In genomic region chr2:237759176-237759575, GRCh38 we compare ENCODE assay signal across 21 cellular contexts.
"Had no signal": no experiment of that assay in that cellular context is flagged by ENCODE, and none has a peak within 500 bp of the region (broad histone marks: within the 10 kb centered on the region; RNA-seq: fewer than 3 reads in every experiment).

No MANE protein-coding gene starts in this region.

- ATAC-seq: activated CD4-positive, CD25-positive, alpha-beta regulatory T cell treated with anti-CD3 and anti-CD28 coated beads, Interleukin-2, amount 50 U/mL, for 24 hours; activated naive CD8-positive, alpha-beta T cell treated with anti-CD3 and anti-CD28 coated beads, Interleukin-2, amount 50 U/mL, for 24 hours; activated T-cell treated with anti-CD3 and anti-CD28 coated beads, Interleukin-2, amount 50 U/mL, for 4 hours; foreskin keratinocyte; left lung; sciatic nerve; stimulated activated memory B cell treated with anti-CD40 and anti-IgM and Interleukin-4, amounts not matched to agents 10 μg/mL and 1 μg/mL and 100 μg/mL, for 72 hours; upper lobe of right lung had no signal

- H3K4me3 Mint-ChIP-seq: activated CD4-positive, alpha-beta T cell treated with anti-CD3 and anti-CD28 coated beads, Interleukin-2, amount 10 ng/mL, durations not matched to agents 7 days and 5 days; activated naive CD4-positive, alpha-beta T cell treated with anti-CD3 and anti-CD28 coated beads, Interleukin-2, amount 10 ng/mL, durations not matched to agents 7 days and 5 days; activated naive CD8-positive, alpha-beta T cell treated with anti-CD3 and anti-CD28 coated beads, Interleukin-2, amount 50 U/mL, for 24 hours; activated T-cell treated with anti-CD3 and anti-CD28 coated beads, Interleukin-2, amount 50 U/mL, for 4 hours; naive B cell; neural progenitor cell; stimulated activated memory B cell treated with anti-CD40 and anti-IgM and Interleukin-4, amounts not matched to agents 10 μg/mL and 1 μg/mL and 100 μg/mL, for 72 hours had no signal

- H3K4me3 ChIP-seq: left lung, lung, neural progenitor cell, smooth muscle cell, upper lobe of right lung had no signal

- H3K27me3 Mint-ChIP-seq: activated CD4-positive, alpha-beta T cell treated with anti-CD3 and anti-CD28 coated beads, Interleukin-2, amount 10 ng/mL, durations not matched to agents 7 days and 5 days; activated naive CD4-positive, alpha-beta T cell treated with anti-CD3 and anti-CD28 coated beads, Interleukin-2, amount 10 ng/mL, durations not matched to agents 7 days and 5 days; activated naive CD8-positive, alpha-beta T cell treated with anti-CD3 and anti-CD28 coated beads, Interleukin-2, amount 50 U/mL, for 24 hours; naive B cell; stimulated activated memory B cell treated with anti-CD40 and anti-IgM and Interleukin-4, amounts not matched to agents 10 μg/mL and 1 μg/mL and 100 μg/mL, for 72 hours had no signal

- H3K9me3 Mint-ChIP-seq: activated CD4-positive, alpha-beta T cell treated with anti-CD3 and anti-CD28 coated beads, Interleukin-2, amount 10 ng/mL, durations not matched to agents 7 days and 5 days; activated naive CD4-positive, alpha-beta T cell treated with anti-CD3 and anti-CD28 coated beads, Interleukin-2, amount 10 ng/mL, durations not matched to agents 7 days and 5 days; activated naive CD8-positive, alpha-beta T cell treated with anti-CD3 and anti-CD28 coated beads, Interleukin-2, amount 50 U/mL, for 24 hours; activated T-cell treated with anti-CD3 and anti-CD28 coated beads, Interleukin-2, amount 50 U/mL, for 4 hours; naive B cell; neural progenitor cell; stimulated activated memory B cell treated with anti-CD40 and anti-IgM and Interleukin-4, amounts not matched to agents 10 μg/mL and 1 μg/mL and 100 μg/mL, for 72 hours had no signal

- H3K27ac ChIP-seq: foreskin keratinocyte, left lung, neural progenitor cell, upper lobe of right lung had no signal

- H3K4me1 Mint-ChIP-seq: activated CD4-positive, alpha-beta T cell treated with anti-CD3 and anti-CD28 coated beads, Interleukin-2, amount 10 ng/mL, durations not matched to agents 7 days and 5 days; activated naive CD4-positive, alpha-beta T cell treated with anti-CD3 and anti-CD28 coated beads, Interleukin-2, amount 10 ng/mL, durations not matched to agents 7 days and 5 days; neural progenitor cell; stimulated activated memory B cell treated with anti-CD40 and anti-IgM and Interleukin-4, amounts not matched to agents 10 μg/mL and 1 μg/mL and 100 μg/mL, for 72 hours had no signal

- DNase-seq: activated CD4-positive, alpha-beta T cell treated with anti-CD3 and anti-CD28 coated beads, Interleukin-2, amount 10 ng/mL, durations not matched to agents 7 days and 5 days; activated CD8-positive, alpha-beta memory T cell treated with anti-CD3 and anti-CD28 coated beads, Interleukin-2, amount 50 U/mL, for 48 hours; activated effector memory CD4-positive, alpha-beta T cell treated with Interleukin-2 at 50 U/mL for 16 hours; activated naive CD4-positive, alpha-beta T cell treated with anti-CD3 and anti-CD28 coated beads, Interleukin-2, amount 10 ng/mL, durations not matched to agents 7 days and 5 days; activated naive CD8-positive, alpha-beta T cell treated with anti-CD3 and anti-CD28 coated beads, Interleukin-2, amount 50 U/mL, for 24 hours; activated T-cell treated with anti-CD3 and anti-CD28 coated beads, Interleukin-2, amount 50 U/mL, for 4 hours; foreskin keratinocyte; kidney glomerular epithelial cell; left lung; naive B cell; posterior cingulate gyrus; stimulated activated CD4-positive, alpha-beta T cell treated with anti-CD3 and anti-CD28 coated beads, Interleukin-15, amount 100 ng/mL, for 24 hours; SW 1271; T-helper 2 cell; upper lobe of right lung had no signal

- H3K27ac Mint-ChIP-seq: activated CD4-positive, alpha-beta T cell treated with anti-CD3 and anti-CD28 coated beads, Interleukin-2, amount 10 ng/mL, durations not matched to agents 7 days and 5 days; activated naive CD4-positive, alpha-beta T cell treated with anti-CD3 and anti-CD28 coated beads, Interleukin-2, amount 10 ng/mL, durations not matched to agents 7 days and 5 days; activated naive CD8-positive, alpha-beta T cell treated with anti-CD3 and anti-CD28 coated beads, Interleukin-2, amount 50 U/mL, for 24 hours; neural progenitor cell; stimulated activated memory B cell treated with anti-CD40 and anti-IgM and Interleukin-4, amounts not matched to agents 10 μg/mL and 1 μg/mL and 100 μg/mL, for 72 hours had no signal
